Comparison of ENCODE assay signal across 1 cellular context in the genomic region with DNA sequence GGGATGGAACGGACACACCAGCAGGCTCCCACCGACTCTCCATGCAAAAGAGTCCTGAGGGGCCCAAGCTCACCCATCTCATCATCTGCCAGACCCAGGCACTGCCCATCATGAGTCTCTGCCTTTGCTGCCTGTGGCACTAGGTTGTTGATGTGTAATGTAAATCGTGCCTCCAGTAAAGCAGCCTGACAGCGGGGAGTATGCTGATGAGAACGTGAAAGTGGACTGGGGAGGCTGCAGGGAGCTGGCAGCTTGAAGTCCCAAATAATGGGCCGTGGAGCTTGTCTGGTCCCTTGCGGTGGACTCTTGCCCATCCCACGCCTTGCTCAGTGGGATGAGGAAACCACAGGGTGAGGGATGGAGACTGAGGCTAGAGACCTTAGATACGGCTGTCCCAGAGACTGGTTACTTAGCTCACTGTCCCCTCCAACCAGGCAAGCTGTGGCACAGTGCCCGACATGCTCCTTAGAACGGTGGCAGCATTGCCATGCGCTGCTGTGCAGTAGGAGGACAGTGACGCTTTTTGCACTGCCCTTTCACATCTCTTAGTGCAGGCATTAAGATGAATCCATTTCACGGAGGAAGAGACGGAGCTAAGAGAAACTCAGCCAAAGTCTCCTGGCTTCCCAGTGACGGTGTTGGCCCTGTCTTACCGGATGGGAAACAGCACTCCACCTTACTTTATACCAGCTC.
TF ChIP-seq lines count a peak whose summit lies in the region.

No MANE protein-coding gene starts in this region.

TF ChIP-seq in WTC11, 78 proteins besides CTCF, POLR2A, EP300 and RAD21 (continued from another document):
- TF ChIP-seq, protein P1, sequence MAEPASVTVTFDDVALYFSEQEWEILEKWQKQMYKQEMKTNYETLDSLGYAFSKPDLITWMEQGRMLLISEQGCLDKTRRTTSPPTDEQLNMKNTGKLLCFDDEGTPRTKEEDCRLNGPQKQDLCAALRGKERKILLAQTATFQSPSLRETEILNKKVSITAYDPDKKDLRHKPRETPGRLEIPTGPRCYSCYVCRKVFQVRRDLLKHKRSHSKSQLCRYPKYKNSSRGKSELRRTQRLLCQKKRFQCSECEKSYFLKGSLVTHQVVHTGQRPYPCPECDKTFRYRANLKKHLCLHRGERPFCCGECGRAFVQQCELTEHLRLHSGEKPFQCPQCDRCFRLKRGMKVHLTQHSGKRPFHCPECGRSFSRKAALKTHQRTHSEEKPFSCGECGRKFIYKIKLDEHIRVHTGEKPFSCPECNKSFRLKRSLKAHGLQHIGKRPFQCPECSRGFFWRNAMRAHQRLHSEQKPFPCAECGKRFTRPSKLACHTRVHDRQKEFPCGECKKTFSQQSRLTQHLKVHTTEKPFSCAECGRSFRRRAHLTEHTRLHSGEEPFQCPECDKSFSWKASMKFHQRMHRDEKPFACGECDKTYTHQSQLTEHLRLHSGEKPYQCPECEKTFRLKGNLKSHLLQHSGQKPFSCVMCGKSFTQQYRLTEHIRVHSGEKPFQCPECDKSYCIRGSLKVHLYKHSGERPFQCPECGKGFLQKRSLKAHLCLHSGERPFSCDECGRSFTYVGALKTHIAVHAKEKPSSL (CRISPR knock-in tag; conservative IDR thresholded peaks at IDR 0.05): no peak
- TF ChIP-seq, protein P2, sequence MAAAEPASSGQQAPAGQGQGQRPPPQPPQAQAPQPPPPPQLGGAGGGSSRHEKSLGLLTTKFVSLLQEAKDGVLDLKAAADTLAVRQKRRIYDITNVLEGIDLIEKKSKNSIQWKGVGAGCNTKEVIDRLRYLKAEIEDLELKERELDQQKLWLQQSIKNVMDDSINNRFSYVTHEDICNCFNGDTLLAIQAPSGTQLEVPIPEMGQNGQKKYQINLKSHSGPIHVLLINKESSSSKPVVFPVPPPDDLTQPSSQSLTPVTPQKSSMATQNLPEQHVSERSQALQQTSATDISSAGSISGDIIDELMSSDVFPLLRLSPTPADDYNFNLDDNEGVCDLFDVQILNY (CRISPR knock-in tag; IDR thresholded peaks at IDR 0.05): no peak
- TF ChIP-seq ZNF121 (CRISPR knock-in tag; IDR thresholded peaks at IDR 0.05) (no peak), NFYB (CRISPR knock-in tag; conservative IDR thresholded peaks at IDR 0.05; ENCODE audit: low read depth) (no peak)
- TF ChIP-seq, protein P3, sequence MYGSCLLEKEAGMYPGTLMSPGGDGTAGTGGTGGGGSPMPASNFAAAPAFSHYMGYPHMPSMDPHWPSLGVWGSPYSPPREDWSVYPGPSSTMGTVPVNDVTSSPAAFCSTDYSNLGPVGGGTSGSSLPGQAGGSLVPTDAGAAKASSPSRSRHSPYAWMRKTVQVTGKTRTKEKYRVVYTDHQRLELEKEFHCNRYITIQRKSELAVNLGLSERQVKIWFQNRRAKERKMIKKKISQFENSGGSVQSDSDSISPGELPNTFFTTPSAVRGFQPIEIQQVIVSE (CRISPR knock-in tag; IDR thresholded peaks at IDR 0.05; ENCODE audit: borderline replicate concordance): no peak
